8 cellular contexts compared by ENCODE assay signal in the genomic region with DNA sequence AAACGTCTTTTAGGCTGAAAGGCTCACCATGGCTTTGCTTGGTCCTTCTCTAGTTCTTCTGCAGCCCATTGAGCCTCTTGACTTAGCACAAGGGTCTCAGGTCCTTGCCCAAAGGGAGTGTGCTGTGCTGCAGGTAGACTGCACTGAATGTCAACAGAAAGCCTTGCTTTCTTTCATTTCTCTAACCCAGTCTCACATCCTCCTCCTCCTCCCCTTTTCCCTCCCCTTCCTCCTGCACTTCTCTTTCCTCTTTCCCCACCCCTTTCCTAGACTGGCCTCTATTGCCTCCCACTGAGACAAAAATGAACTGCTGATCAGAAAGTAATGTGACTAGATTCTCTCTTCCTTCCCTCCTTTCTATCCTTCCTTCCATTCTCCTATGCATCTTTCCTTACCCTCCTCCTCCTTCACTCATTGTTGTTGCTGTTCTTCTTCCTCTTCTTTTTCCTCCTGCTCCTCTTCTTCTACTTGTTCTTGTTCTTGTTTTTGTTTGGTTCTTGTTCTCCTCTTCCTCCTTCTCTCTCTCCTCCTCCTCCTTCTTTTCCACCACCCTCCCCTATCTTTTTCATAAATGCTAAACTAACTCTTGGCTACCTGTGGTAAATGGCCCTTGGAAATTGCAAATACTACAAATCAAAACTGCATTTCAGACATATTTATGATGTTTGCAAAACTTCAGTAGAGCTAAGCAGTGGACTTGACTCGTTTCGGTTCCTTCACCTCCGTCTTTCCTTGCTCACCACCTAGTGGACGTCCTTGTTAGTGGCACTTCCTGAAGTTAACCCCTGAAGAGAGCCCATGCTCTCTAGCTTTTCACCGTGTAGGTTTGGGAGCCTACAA. TPM values are rescaled to one million over a fixed set of nuclear protein-coding genes. Genes with fewer than 3 reads are reported as not detected.
DNase-seq lines count a peak whose midpoint lies in the region; ATAC-seq and TF ChIP-seq lines count a peak whose summit lies in the region.

A gene (minus strand): TSS at position 152 of the 840 bp plus-strand sequence. CDS start 122 bp downstream, at position 30.

- DNase-seq in activated gamma-delta T cell treated with Interleukin-2 at 50 U/mL for 16 hours (peak; percentile 76), activated gamma-delta T cell (lab: John Stamatoyannopoulos, UW) (no peak), NCI-H1105 treated with DMSO at 0.1 percent for 48 hours (lab: John Stamatoyannopoulos, UW) (peak; percentile 54), T-helper 2 cell (peak in 4 of 5 experiments; percentile 48 to 89 (median 56)), astrocyte of the spinal cord (ENCODE audit: low read depth, low spot score) (peak; percentile 70), iPS DF 6.9 (ENCODE audit: low read depth, low spot score) (peak; percentile 60)

- no peak within 1 kb of the TSS for H3K27ac ChIP-seq in iPS DF 6.9 (ENCODE audit: low read length)
- H3K27ac ChIP-seq in skeletal muscle tissue (ENCODE audit: low read depth, low read length), result no peak within 1 kb of the TSS

- in situ Hi-C loops in astrocyte of the spinal cord (cut with HindIII; ENCODE audit: low sequenced_read_pairs), result no loop called here

- peak; percentile 88 for TF ChIP-seq CTCF in astrocyte of the spinal cord (IDR thresholded peaks at IDR 0.05; ENCODE audit: low read depth, low read length)

- no peaks in the 10 kb centered on the region for H3K27me3 ChIP-seq in iPS DF 6.9 (ENCODE audit: control insufficient read depth, insufficient read depth, low read length)
- H3K27me3 ChIP-seq in skeletal muscle tissue (ENCODE audit: control insufficient read depth in 3 of 3, insufficient read depth in 3 of 3, low read length in 3 of 3), result no peaks in the 10 kb centered on the region

- H3K4me1 ChIP-seq in iPS DF 6.9 (ENCODE audit: control insufficient read depth, insufficient read depth, low read length) (no peaks in the 10 kb centered on the region), skeletal muscle tissue (ENCODE audit: control insufficient read depth in 3 of 3, insufficient read depth in 3 of 3, low read length in 3 of 3) (peaks cover 0 to 4% (median 0%) of the 10 kb centered on the region in 3 donors)

- no CpG with 5 or more reads among the region's 6 CpGs for WGBS in iPS DF 6.9 (ENCODE audit: insufficient coverage, insufficient read length)

- H3K4me3 ChIP-seq in astrocyte of the spinal cord (ENCODE audit: low read depth, low read length), result no peak within 1 kb of the TSS
- H3K4me3 ChIP-seq in iPS DF 6.9 (ENCODE audit: low read length), result no peak within 1 kb of the TSS
- H3K4me3 ChIP-seq in skeletal muscle tissue (ENCODE audit: low read length in 3 of 3), result peak within 1 kb of the TSS in 2 of 3 donors; percentile 24 to 62

- ATAC-seq in HG02798 (IDR thresholded peaks at IDR 0.05; ENCODE audit: poor library complexity, unreplicated experiment), result peak; percentile 79

- H3K9ac ChIP-seq in skeletal muscle tissue (ENCODE audit: low read depth in 1 of 3, low read length in 3 of 3), result no peak within 1 kb of the TSS

- H3K9me3 ChIP-seq in iPS DF 6.9 (ENCODE audit: control insufficient read depth, insufficient read depth, low read length), result no peaks in the 10 kb centered on the region
- no peaks in the 10 kb centered on the region for H3K9me3 ChIP-seq in skeletal muscle tissue (ENCODE audit: control insufficient read depth in 3 of 3, low read length in 3 of 3)

- no peaks in the 10 kb centered on the region for H3K36me3 ChIP-seq in iPS DF 6.9 (ENCODE audit: control insufficient read depth, insufficient read depth, low read length)
- H3K36me3 ChIP-seq in skeletal muscle tissue (ENCODE audit: control insufficient read depth in 3 of 3, insufficient read depth in 3 of 3, low read length in 3 of 3), result no peaks in the 10 kb centered on the region

RNA-seq across cellular contexts. Expression of the gene that starts here (rescaled TPM):
- total RNA-seq in skeletal muscle tissue, result 8.4 TPM

Comparison
In these comparisons a context has a peak if more than half of its experiments do, and no peak if none do; other contexts are left out.
1. H3K4me3 ChIP-seq: peak in skeletal muscle tissue (2 of 3); none in astrocyte of the spinal cord (single experiment) and iPS DF 6.9 (single experiment).